ENCODE assay signal across 1 cellular context in the genomic region with DNA sequence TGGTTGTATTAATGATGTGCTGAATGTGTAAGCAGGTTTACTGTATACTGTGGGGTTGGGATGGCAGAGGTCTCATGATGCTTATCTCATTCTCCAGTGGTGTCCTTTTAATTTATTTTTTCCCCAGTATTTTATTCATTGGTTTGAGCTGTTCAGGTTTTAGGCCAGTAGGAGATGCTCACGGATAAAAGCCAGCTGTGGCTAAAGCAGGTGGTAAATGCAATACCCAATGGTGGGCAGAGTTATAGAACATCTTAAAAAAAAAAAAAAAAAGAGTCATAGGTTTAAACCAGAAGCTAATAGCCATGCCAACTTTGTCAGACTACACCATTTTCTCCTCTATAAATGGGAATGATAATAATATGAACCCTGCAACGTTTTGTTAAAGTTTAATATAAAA.
TF ChIP-seq lines count a peak whose summit lies in the region.

No MANE protein-coding gene starts in this region.

TF ChIP-seq in GM23338, 12 proteins besides CTCF, POLR2A, EP300 and RAD21 (continued from another document):
- TF ChIP-seq NANOG (IDR thresholded peaks at IDR 0.05; ENCODE audit: borderline replicate concordance), result no peak
- no peak for TF ChIP-seq ZNF462 (CRISPR knock-in tag; IDR thresholded peaks at IDR 0.05)
